Comparison of ENCODE assay signal across 12 cellular contexts in genomic region chr15:78932216-78932808, GRCh38.
"Had no signal": no experiment of that assay in that cellular context is flagged by ENCODE, and none has a peak within 500 bp of the region (broad histone marks: within the 10 kb centered on the region; RNA-seq: fewer than 3 reads in every experiment).

No MANE protein-coding gene starts in this region.

- H3K36me3 Mint-ChIP-seq: activated naive CD8-positive, alpha-beta T cell treated with anti-CD3 and anti-CD28 coated beads for 36 hours; natural killer cell treated with Interleukin-12 subunit alpha and Interleukin-12 subunit beta and Interleukin-15 and Interleukin-18, amount 100 ng/mL, for 72 hours had no signal

- H3K9me3 ChIP-seq: esophagus squamous epithelium had no signal

- H3K27me3 ChIP-seq: brain microvascular endothelial cell, esophagus squamous epithelium had no signal

- DNase-seq: activated CD4-positive, alpha-beta T cell treated with anti-CD3 and anti-CD28 coated beads, Interleukin-2, amount 50 U/mL, for 1 hour; activated effector memory CD4-positive, alpha-beta T cell treated with Interleukin-2 at 50 U/mL for 16 hours; activated naive CD8-positive, alpha-beta T cell treated with anti-CD3 and anti-CD28 coated beads for 36 hours; activated T-cell treated with anti-CD3 and anti-CD28 coated beads, Interleukin-2, amount 50 U/mL, for 1 hour; brain microvascular endothelial cell; esophagus squamous epithelium; foreskin fibroblast; head of caudate nucleus; mammary epithelial cell; stimulated activated CD8-positive, alpha-beta memory T cell treated with anti-CD3 and anti-CD28 coated beads, Interleukin-4, amount 100 ng/mL, for 48 hours had no signal

- H3K27me3 Mint-ChIP-seq: activated naive CD8-positive, alpha-beta T cell treated with anti-CD3 and anti-CD28 coated beads for 36 hours; natural killer cell treated with Interleukin-12 subunit alpha and Interleukin-12 subunit beta and Interleukin-15 and Interleukin-18, amount 100 ng/mL, for 72 hours had no signal

- H3K36me3 ChIP-seq: brain microvascular endothelial cell had no signal

- H3K27ac Mint-ChIP-seq: activated naive CD8-positive, alpha-beta T cell treated with anti-CD3 and anti-CD28 coated beads for 36 hours; natural killer cell treated with Interleukin-12 subunit alpha and Interleukin-12 subunit beta and Interleukin-15 and Interleukin-18, amount 100 ng/mL, for 72 hours had no signal

- ATAC-seq: left lobe of liver had no signal

- H3K4me3 Mint-ChIP-seq: activated naive CD8-positive, alpha-beta T cell treated with anti-CD3 and anti-CD28 coated beads for 36 hours; natural killer cell treated with Interleukin-12 subunit alpha and Interleukin-12 subunit beta and Interleukin-15 and Interleukin-18, amount 100 ng/mL, for 72 hours had no signal

- H3K4me3 ChIP-seq: esophagus squamous epithelium had no signal

- H3K27ac ChIP-seq: brain microvascular endothelial cell had no signal

- H3K9me3 Mint-ChIP-seq: activated naive CD8-positive, alpha-beta T cell treated with anti-CD3 and anti-CD28 coated beads for 36 hours; natural killer cell treated with Interleukin-12 subunit alpha and Interleukin-12 subunit beta and Interleukin-15 and Interleukin-18, amount 100 ng/mL, for 72 hours had no signal
